Comparison of ENCODE assay signal across 25 cellular contexts in genomic region chr15:53416219-53416940, GRCh38.
DNase-seq lines count a peak whose midpoint lies in the region; ATAC-seq, FAIRE-seq and TF ChIP-seq lines count a peak whose summit lies in the region.
"Had no signal": no experiment of that assay in that cellular context is flagged by ENCODE, and none has a peak within 500 bp of the region (broad histone marks: within the 10 kb centered on the region; RNA-seq: fewer than 3 reads in every experiment).

No MANE protein-coding gene starts in this region.

- DNase-seq in left lobe of liver (ENCODE audit: low spot score) (peak; percentile 53), pancreas (peak in 1 of 6 donors; percentile 13), lower leg skin (ENCODE audit: low spot score in 2 of 2) (no peak), HK-2 (ENCODE audit: unreplicated experiment) (no peak), COLO829 (ENCODE audit: low spot score) (no peak)
- DNase-seq in stimulated activated naive B cell treated with anti-CD40 and anti-IgM and Interleukin-4, amounts not matched to agents 10 μg/mL and 1 μg/mL and 100 μg/mL, for 72 hours = no peak
- DNase-seq: 8988T; ACHN; BE2C; C1 segment of cervical spinal cord; Caco-2; Calu3; CD4-positive, alpha-beta memory T cell; CD4-positive, CD25-positive, alpha-beta regulatory T cell; CD8-positive, alpha-beta memory T cell; DMS79 treated with DMSO at 0.1 percent for 48 hours had no signal

- 29% methylated on average over 2 of the region's 2 CpGs for WGBS in liver
- WGBS in pancreas, 2 donors = 19 to 24% methylated on average over 2 of the region's 2 CpGs
- 56 to 77% methylated on average over 2 of the region's 2 CpGs for WGBS in lower leg skin, 2 donors

- no peak overlapping the region for H3K27ac Mint-ChIP-seq in stimulated activated naive B cell treated with anti-CD40 and anti-IgM and Interleukin-4, amounts not matched to agents 10 μg/mL and 1 μg/mL and 100 μg/mL, for 72 hours
- H3K27ac Mint-ChIP-seq: CD14-positive monocyte; CD4-positive, alpha-beta memory T cell; CD4-positive, CD25-positive, alpha-beta regulatory T cell; CD8-positive, alpha-beta memory T cell had no signal

- ATAC-seq in left lobe of liver = peak; percentile 93
- ATAC-seq in pancreas = peak; percentile 81 to 93 (median 90)
- ATAC-seq in stimulated activated naive B cell treated with anti-CD40 and anti-IgM and Interleukin-4, amounts not matched to agents 10 μg/mL and 1 μg/mL and 100 μg/mL, for 72 hours (replicated peaks) = no peak
- ATAC-seq: GM12878 had no signal

- no peak overlapping the region for H3K9ac ChIP-seq in liver (ENCODE audit: low read depth in 1 of 2, low read length in 2 of 2)
- H3K9ac ChIP-seq: BLaER1 had no signal

- TF ChIP-seq CTCF in liver (IDR thresholded peaks at IDR 0.05; ENCODE audit: low read depth, low read length, missing input control) = no peak
- no peak for TF ChIP-seq CTCF in pancreas (IDR thresholded peaks at IDR 0.05)
- no peak for TF ChIP-seq CTCF in lower leg skin (IDR thresholded peaks at IDR 0.05)

- H3K4me1 ChIP-seq in liver (ENCODE audit: control insufficient read depth in 4 of 4, insufficient read depth in 4 of 4, low read length in 3 of 4) (peaks cover 0 to 23% (median 9%) of the 10 kb centered on the region in 4 donors), pancreas (peaks cover 0 to 9% (median 4%) of the 10 kb centered on the region in 3 donors)
- H3K4me1 ChIP-seq: BE2C, Caco-2 had no signal

- H3K9me3 ChIP-seq in liver (ENCODE audit: control insufficient read depth in 4 of 4, low read length in 3 of 4) (no peaks in the 10 kb centered on the region), pancreas (no peaks in the 10 kb centered on the region)
- H3K9me3 ChIP-seq: BE2C, Caco-2 had no signal

- H3K27ac ChIP-seq in liver (ENCODE audit: low read depth in 1 of 2, low read length in 2 of 2) (peak overlapping the region; percentile 38 to 61), pancreas (no peak overlapping the region)
- H3K27ac ChIP-seq: BLaER1 had no signal

- intact Hi-C loops in pancreas (cut with DNase I) (no loop called here), lower leg skin (cut with DNase I; ENCODE audit: low total_unique reads) (no loop called here)

- H3K36me3 ChIP-seq in liver (ENCODE audit: control insufficient read depth in 4 of 4, insufficient read depth in 3 of 4, low read depth in 1 of 4, low read length in 3 of 4) = no peaks in the 10 kb centered on the region
- H3K36me3 ChIP-seq in pancreas = no peaks in the 10 kb centered on the region
- H3K36me3 ChIP-seq: BE2C, BLaER1 had no signal

- H3K4me3 Mint-ChIP-seq in stimulated activated naive B cell treated with anti-CD40 and anti-IgM and Interleukin-4, amounts not matched to agents 10 μg/mL and 1 μg/mL and 100 μg/mL, for 72 hours = no peak overlapping the region
- H3K4me3 Mint-ChIP-seq: CD14-positive monocyte; CD4-positive, alpha-beta memory T cell; CD4-positive, CD25-positive, alpha-beta regulatory T cell; CD8-positive, alpha-beta memory T cell had no signal

- H3K27me3 ChIP-seq in liver (ENCODE audit: control insufficient read depth in 4 of 4, insufficient read depth in 4 of 4, low read length in 3 of 4) (no peaks in the 10 kb centered on the region), pancreas (no peaks in the 10 kb centered on the region)
- H3K27me3 ChIP-seq: BE2C, BLaER1 had no signal

- H3K4me3 ChIP-seq in liver (ENCODE audit: low read depth in 1 of 3, low read length in 3 of 3) (no peak overlapping the region), pancreas (no peak overlapping the region), lower leg skin (ENCODE audit: low read depth, poor library complexity, severe bottlenecking) (no peak overlapping the region)
- H3K4me3 ChIP-seq: BLaER1, GM12878 had no signal

- H3K36me3 Mint-ChIP-seq in stimulated activated naive B cell treated with anti-CD40 and anti-IgM and Interleukin-4, amounts not matched to agents 10 μg/mL and 1 μg/mL and 100 μg/mL, for 72 hours = no peaks in the 10 kb centered on the region
- H3K36me3 Mint-ChIP-seq: CD14-positive monocyte; CD4-positive, alpha-beta memory T cell; CD4-positive, CD25-positive, alpha-beta regulatory T cell; CD8-positive, alpha-beta memory T cell had no signal

- TF ChIP-seq POLR2A in lower leg skin (IDR thresholded peaks at IDR 0.05) = no peak

- no peaks in the 10 kb centered on the region for H3K4me1 Mint-ChIP-seq in stimulated activated naive B cell treated with anti-CD40 and anti-IgM and Interleukin-4, amounts not matched to agents 10 μg/mL and 1 μg/mL and 100 μg/mL, for 72 hours
- H3K4me1 Mint-ChIP-seq: CD14-positive monocyte; CD4-positive, alpha-beta memory T cell; CD4-positive, CD25-positive, alpha-beta regulatory T cell; CD8-positive, alpha-beta memory T cell had no signal

- peaks cover 8% of the 10 kb centered on the region in 2 donors for H3K9me3 Mint-ChIP-seq in stimulated activated naive B cell treated with anti-CD40 and anti-IgM and Interleukin-4, amounts not matched to agents 10 μg/mL and 1 μg/mL and 100 μg/mL, for 72 hours

- peak; percentile 54 for TF ChIP-seq RAD21 in liver (IDR thresholded peaks at IDR 0.05)

- peaks cover 0 to 5% of the 10 kb centered on the region in 2 donors for H3K27me3 Mint-ChIP-seq in stimulated activated naive B cell treated with anti-CD40 and anti-IgM and Interleukin-4, amounts not matched to agents 10 μg/mL and 1 μg/mL and 100 μg/mL, for 72 hours
- H3K27me3 Mint-ChIP-seq: CD4-positive, alpha-beta memory T cell; CD4-positive, CD25-positive, alpha-beta regulatory T cell; CD8-positive, alpha-beta memory T cell had no signal

- no peak for FAIRE-seq in pancreas (lab: Jason Lieb, UNC)
- FAIRE-seq: A204.1, D721Med, G401.6, GM12878, GM12892, GM18507 had no signal

TF ChIP-seq in liver, 16 proteins besides CTCF, POLR2A, EP300 and RAD21:
- TF ChIP-seq MAX (IDR thresholded peaks at IDR 0.05) = peak; percentile 21
- peak; percentile 41 for TF ChIP-seq REST (IDR thresholded peaks at IDR 0.05)
- TF ChIP-seq JUND (IDR thresholded peaks at IDR 0.05) = no peak
- peak; percentile 30 for TF ChIP-seq ATF3 (IDR thresholded peaks at IDR 0.05)
- peak; percentile 38 for TF ChIP-seq FOXA2 (IDR thresholded peaks at IDR 0.05)
- TF ChIP-seq RXRA (IDR thresholded peaks at IDR 0.05) = peak; percentile 63 to 68
- no peak for TF ChIP-seq GABPA (IDR thresholded peaks at IDR 0.05 in 1 of 2, conservative IDR thresholded peaks at IDR 0.05 in 1 of 2)
- TF ChIP-seq EGR1 (IDR thresholded peaks at IDR 0.05; ENCODE audit: low read depth in 2 of 2) = peak in 1 of 2 donors; percentile 29
- TF ChIP-seq SP1 (IDR thresholded peaks at IDR 0.05) = peak; percentile 69
- TF ChIP-seq HNF4G (IDR thresholded peaks at IDR 0.05) = no peak
- peak; percentile 36 for TF ChIP-seq ZBTB33 (IDR thresholded peaks at IDR 0.05)
- peak; percentile 69 to 70 for TF ChIP-seq HNF4A (conservative IDR thresholded peaks at IDR 0.05)
- TF ChIP-seq FOXA1 (IDR thresholded peaks at IDR 0.05) = peak; percentile 35
- TF ChIP-seq TAF1 (conservative IDR thresholded peaks at IDR 0.05) = peak; percentile 45
- peak; percentile 70 for TF ChIP-seq YY1 (IDR thresholded peaks at IDR 0.05)
- no peak for TF ChIP-seq NR2F2 (IDR thresholded peaks at IDR 0.05)

Comparison
In these comparisons a context has a peak if more than half of its experiments do, and no peak if none do; other contexts are left out.
1. ATAC-seq: peak in left lobe of liver (single experiment) and pancreas (4 of 4); none in stimulated activated naive B cell treated with anti-CD40 and anti-IgM and Interleukin-4, amounts not matched to agents 10 μg/mL and 1 μg/mL and 100 μg/mL, for 72 hours (0 of 2).
2. H3K27ac ChIP-seq: peak in liver (2 of 2); none in pancreas (0 of 4).